ENCODE assay signal across 9 cellular contexts in the genomic region with DNA sequence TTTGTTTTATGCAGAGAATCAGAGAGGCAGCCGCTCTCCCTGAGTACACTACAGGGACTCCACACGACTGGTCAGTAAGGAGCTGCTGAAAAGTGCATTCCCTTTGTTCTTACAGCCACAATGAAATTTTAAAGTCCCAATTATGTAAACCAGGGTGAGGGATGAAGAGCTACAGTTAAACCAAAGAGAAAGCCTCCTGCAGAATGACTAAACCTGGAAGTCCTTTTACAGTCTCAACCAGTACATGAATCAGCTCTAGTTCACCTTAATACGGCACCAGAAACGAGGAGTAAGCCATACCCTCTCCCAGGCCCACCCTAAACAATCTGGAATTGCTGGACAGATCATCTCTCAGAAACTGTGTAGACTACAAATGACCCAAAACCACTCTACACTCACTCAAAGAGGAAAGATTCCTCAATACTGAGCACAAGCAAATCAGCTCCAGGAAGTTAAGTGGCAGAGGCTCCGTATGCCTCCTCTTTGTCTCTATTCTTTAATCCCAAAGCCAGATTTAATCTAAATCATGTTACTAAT.
A peak's percentile ranks its signal among the peaks of the same experiment; 100 is the strongest.
DNase-seq lines count a peak whose midpoint lies in the region; ATAC-seq and TF ChIP-seq lines count a peak whose summit lies in the region.
"Had no signal": no experiment of that assay in that cellular context is flagged by ENCODE, and none has a peak within 500 bp of the region (broad histone marks: within the 10 kb centered on the region; RNA-seq: fewer than 3 reads in every experiment).

No MANE protein-coding gene starts in this region.

- POLR2A ChIA-PET in A673 (lab: Charles Lee; ENCODE audit: low non-redundant PET), result interaction anchor here (0.5 to 1.0 kb wide), 4 partner anchors 10 to 225 kb away, joined by 3 read pairs; no protein-coding TSS in a partner anchor

- no peak for TF ChIP-seq RAD21 in Ishikawa (IDR thresholded peaks at IDR 0.05; ENCODE audit: low read depth)

- intact Hi-C loops in A673 (cut with micrococcal nuclease; ENCODE audit: unreplicated experiment), result loop anchor here (2.0 to 5.0 kb wide), 2 partner anchors 75 to 152 kb away; no protein-coding TSS in a partner anchor

- ATAC-seq in GM18498 (IDR thresholded peaks at IDR 0.05; ENCODE audit: unreplicated experiment), result no peak

- H3K9me3 ChIP-seq in A673 (ENCODE audit: low read depth, low read length, poor library complexity, severe bottlenecking) (no peaks in the 10 kb centered on the region), mucosa of rectum (ENCODE audit: control insufficient read depth in 2 of 2, low read length in 2 of 2) (no peaks in the 10 kb centered on the region)

- TF ChIP-seq EP300 in Ishikawa (IDR thresholded peaks at IDR 0.05; ENCODE audit: borderline replicate concordance), result no peak

- H3K4me3 ChIP-seq in A673 (ENCODE audit: low read depth, low read length, poor library complexity, severe bottlenecking) (peak overlapping the region; percentile 50), coronary artery (peak overlapping the region; percentile 69), mucosa of rectum (ENCODE audit: low read length in 2 of 2) (peak overlapping the region; percentile 78 to 80)

- H3K4me1 ChIP-seq in A673 (ENCODE audit: insufficient read depth, low read length, poor library complexity, severe bottlenecking) (peaks cover 85% of the 10 kb centered on the region), mucosa of rectum (ENCODE audit: control insufficient read depth in 2 of 2, insufficient read depth in 2 of 2, low read length in 2 of 2) (peaks cover 0 to 25% of the 10 kb centered on the region in 2 donors)

- H3K27ac ChIP-seq in A673 (ENCODE audit: low read depth, low read length, poor library complexity, severe bottlenecking) (peak overlapping the region; percentile 95), coronary artery (peak overlapping the region; percentile 68 to 83), mucosa of rectum (ENCODE audit: low read depth in 2 of 2, low read length in 2 of 2) (peak overlapping the region; percentile 3 to 70)

- CTCF ChIA-PET in A673 (lab: Charles Lee), result interaction anchor here (1.9 kb wide), 1 partner anchor 150 kb away, joined by 11 read pairs; no protein-coding TSS in a partner anchor

- BruUV-seq in A673 (replicated peaks; lab: Mats Ljungman, UMichigan), result TSS peak; percentile 71

- H3K9ac ChIP-seq in mucosa of rectum (ENCODE audit: low read depth in 1 of 2, low read length in 2 of 2), result peak overlapping the region in 1 of 2 donors; percentile 66

- no peaks in the 10 kb centered on the region for H3K36me3 ChIP-seq in A673 (ENCODE audit: insufficient read depth, low read length, poor library complexity, severe bottlenecking)
- no peaks in the 10 kb centered on the region for H3K36me3 ChIP-seq in mucosa of rectum (ENCODE audit: control insufficient read depth in 2 of 2, insufficient read depth in 2 of 2, low read length in 2 of 2)

- H3K27me3 ChIP-seq in A673 (replicated peaks; ENCODE audit: insufficient read depth, low read depth, low read length, poor library complexity) (no peaks in the 10 kb centered on the region), mucosa of rectum (ENCODE audit: control insufficient read depth in 2 of 2, insufficient read depth in 2 of 2, low read length in 2 of 2) (no peaks in the 10 kb centered on the region)

- TF ChIP-seq CTCF in A673 (conservative IDR thresholded peaks at IDR 0.05; ENCODE audit: low read depth, low read length) (no peak), coronary artery (IDR thresholded peaks at IDR 0.05) (no peak)

- peak; percentile 75 for DNase-seq in A673 (ENCODE audit: low spot score)
- DNase-seq in coronary artery (ENCODE audit: low spot score), result no peak
- DNase-seq in islet precursor cell, result no peak
- DNase-seq in T-helper 9 cell, result no peak
- no peak for DNase-seq in activated gamma-delta T cell (lab: John Stamatoyannopoulos, UW)
- DNase-seq: activated B cell treated with CpG ODN at 0.5 μM for 24 hours had no signal

TF ChIP-seq in Ishikawa, 13 proteins besides CTCF, POLR2A, EP300 and RAD21:
- TF ChIP-seq CREB1 (IDR thresholded peaks at IDR 0.05; ENCODE audit: low read depth), result no peak
- TF ChIP-seq, protein P1, sequence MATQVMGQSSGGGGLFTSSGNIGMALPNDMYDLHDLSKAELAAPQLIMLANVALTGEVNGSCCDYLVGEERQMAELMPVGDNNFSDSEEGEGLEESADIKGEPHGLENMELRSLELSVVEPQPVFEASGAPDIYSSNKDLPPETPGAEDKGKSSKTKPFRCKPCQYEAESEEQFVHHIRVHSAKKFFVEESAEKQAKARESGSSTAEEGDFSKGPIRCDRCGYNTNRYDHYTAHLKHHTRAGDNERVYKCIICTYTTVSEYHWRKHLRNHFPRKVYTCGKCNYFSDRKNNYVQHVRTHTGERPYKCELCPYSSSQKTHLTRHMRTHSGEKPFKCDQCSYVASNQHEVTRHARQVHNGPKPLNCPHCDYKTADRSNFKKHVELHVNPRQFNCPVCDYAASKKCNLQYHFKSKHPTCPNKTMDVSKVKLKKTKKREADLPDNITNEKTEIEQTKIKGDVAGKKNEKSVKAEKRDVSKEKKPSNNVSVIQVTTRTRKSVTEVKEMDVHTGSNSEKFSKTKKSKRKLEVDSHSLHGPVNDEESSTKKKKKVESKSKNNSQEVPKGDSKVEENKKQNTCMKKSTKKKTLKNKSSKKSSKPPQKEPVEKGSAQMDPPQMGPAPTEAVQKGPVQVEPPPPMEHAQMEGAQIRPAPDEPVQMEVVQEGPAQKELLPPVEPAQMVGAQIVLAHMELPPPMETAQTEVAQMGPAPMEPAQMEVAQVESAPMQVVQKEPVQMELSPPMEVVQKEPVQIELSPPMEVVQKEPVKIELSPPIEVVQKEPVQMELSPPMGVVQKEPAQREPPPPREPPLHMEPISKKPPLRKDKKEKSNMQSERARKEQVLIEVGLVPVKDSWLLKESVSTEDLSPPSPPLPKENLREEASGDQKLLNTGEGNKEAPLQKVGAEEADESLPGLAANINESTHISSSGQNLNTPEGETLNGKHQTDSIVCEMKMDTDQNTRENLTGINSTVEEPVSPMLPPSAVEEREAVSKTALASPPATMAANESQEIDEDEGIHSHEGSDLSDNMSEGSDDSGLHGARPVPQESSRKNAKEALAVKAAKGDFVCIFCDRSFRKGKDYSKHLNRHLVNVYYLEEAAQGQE (IDR thresholded peaks at IDR 0.05; ENCODE audit: low read depth), result 0 out of 2 replicates have a peak, but pooled peaks have one; percentile 19
- TF ChIP-seq USF1 (IDR thresholded peaks at IDR 0.05), result no peak

Comparison
In these comparisons a context has a peak if more than half of its experiments do, and no peak if none do; other contexts are left out.
1. H3K27ac ChIP-seq: peak in every context shown above with its lines; median percentile 95 in A673; 76 in coronary artery; 36 in mucosa of rectum.